In the genomic region with DNA sequence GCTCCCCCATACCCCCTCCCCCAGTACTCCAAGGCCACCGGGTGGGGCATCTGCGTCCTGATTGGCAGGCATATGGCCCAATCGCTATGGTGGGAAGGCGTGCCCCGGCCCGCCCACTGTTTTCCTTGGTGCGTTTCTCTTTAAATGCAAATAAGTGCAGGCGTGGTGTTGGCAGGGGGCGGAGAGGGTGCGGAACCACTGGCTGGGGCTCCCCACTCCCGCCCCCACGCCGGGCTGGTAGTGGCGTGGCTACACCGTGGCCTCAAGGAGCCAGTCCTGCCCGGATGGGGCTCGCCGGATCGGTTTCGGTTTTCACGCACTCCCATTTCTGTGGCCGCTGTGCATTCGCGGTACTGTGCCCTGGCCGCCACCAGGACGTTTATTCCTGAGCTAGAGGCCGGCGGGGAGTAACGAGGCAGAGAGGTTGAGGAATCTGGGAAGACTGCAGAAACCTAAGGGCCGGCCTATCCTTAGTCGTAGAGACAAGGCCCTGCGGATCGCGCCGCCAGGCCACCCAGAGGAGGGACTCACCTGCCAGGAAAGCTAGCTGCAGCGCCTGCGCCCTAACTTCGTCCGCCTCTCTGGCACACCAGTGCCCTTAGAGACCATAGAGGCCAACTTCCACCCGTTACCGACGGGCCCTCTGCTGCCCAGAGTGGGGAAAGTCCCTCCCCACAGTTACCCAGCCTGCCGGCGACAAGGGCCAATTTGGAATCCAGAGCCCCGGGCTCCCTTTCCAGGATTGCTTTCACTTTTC, we compare ENCODE assay signal across 7 cellular contexts. TPM values are rescaled to one million over a fixed set of nuclear protein-coding genes. Genes with fewer than 3 reads are reported as not detected.
DNase-seq lines count a peak whose midpoint lies in the region; ATAC-seq and TF ChIP-seq lines count a peak whose summit lies in the region.

No MANE protein-coding gene starts in this region.

- H3K9me2 ChIP-seq in hepatocyte (replicated peaks; ENCODE audit: insufficient read depth) = no peaks in the 10 kb centered on the region

- WGBS in hepatocyte (ENCODE audit: low lambda C conversion rate, missing lambda C conversion rate) = 41% methylated on average over 33 of the region's 45 CpGs

- no peaks in the 10 kb centered on the region for H3K27me3 ChIP-seq in hepatocyte

- H3K27ac ChIP-seq in hepatocyte = peak overlapping the region; percentile 98

- H3K36me3 ChIP-seq in hepatocyte (replicated peaks; ENCODE audit: insufficient read depth, low read depth) = no peaks in the 10 kb centered on the region

- H2AFZ ChIP-seq in hepatocyte = peak overlapping the region; percentile 87

- H3K4me2 ChIP-seq in hepatocyte = peak overlapping the region; percentile 89

- H3K4me3 ChIP-seq in hepatocyte = peak overlapping the region; percentile 61
- H3K4me3 ChIP-seq in retinal pigment epithelial cell (ENCODE audit: low read length) = peak overlapping the region; percentile 56

- TF ChIP-seq CTCF in hepatocyte (IDR thresholded peaks at IDR 0.05; ENCODE audit: poor library complexity) = peak; percentile 26
- TF ChIP-seq CTCF in retinal pigment epithelial cell (conservative IDR thresholded peaks at IDR 0.05; ENCODE audit: low read depth, low read length) = peak; percentile 1

- peaks cover 5% of the 10 kb centered on the region for H3K79me2 ChIP-seq in hepatocyte

- no peaks in the 10 kb centered on the region for H3K9me3 ChIP-seq in hepatocyte (ENCODE audit: low read depth)

- DNase-seq in NCI-H187 (lab: John Stamatoyannopoulos, UW) = peak; percentile 49
- peak; percentile 77 for DNase-seq in T-helper 22 cell (ENCODE audit: low read depth)
- DNase-seq in astrocyte of the hippocampus (ENCODE audit: low read depth, low spot score) = peak; percentile 94
- peak; percentile 92 for DNase-seq in hepatocyte (ENCODE audit: low spot score)
- peak; percentile 48 for DNase-seq in retinal pigment epithelial cell (ENCODE audit: low read depth)

- H3K4me1 ChIP-seq in hepatocyte (ENCODE audit: insufficient read depth) = peaks cover 10% of the 10 kb centered on the region

- peak; percentile 90 for ATAC-seq in GM18502 (IDR thresholded peaks at IDR 0.05; ENCODE audit: poor library complexity, unreplicated experiment)
- peak; percentile 89 for ATAC-seq in HG02938 (IDR thresholded peaks at IDR 0.05; ENCODE audit: unreplicated experiment)

- no peaks in the 10 kb centered on the region for H4K20me1 ChIP-seq in hepatocyte (ENCODE audit: insufficient read depth, poor library complexity, severe bottlenecking)

RNA-seq across cellular contexts. Expression of a gene that starts 0.4 kb away (rescaled TPM):
- 6.3 TPM in 2 replicates for total RNA-seq in hepatocyte
- 0.10 and 0.18 TPM in 2 replicates for polyA plus RNA-seq in hepatocyte

RNA-seq across cellular contexts. Expression of a gene that starts 24.5 kb away (rescaled TPM):
- 0.68 TPM in 1 of 2 replicates, not detected in the other for total RNA-seq in hepatocyte
- polyA plus RNA-seq in hepatocyte = 0.35 and 0.48 TPM in 2 replicates

Comparison
In these comparisons a context has a peak if more than half of its experiments do, and no peak if none do; other contexts are left out.
1. Peak in every context shown above with its lines: DNase-seq, ATAC-seq, H3K4me3 ChIP-seq and H3K27ac ChIP-seq.